In genomic region chr3:195177432-195178123, GRCh38 we compare ENCODE assay signal across 14 cellular contexts.
"Had no signal": no experiment of that assay in that cellular context is flagged by ENCODE, and none has a peak within 500 bp of the region (broad histone marks: within the 10 kb centered on the region; RNA-seq: fewer than 3 reads in every experiment).

No MANE protein-coding gene starts in this region.

- H3K27me3 ChIP-seq: adrenal gland, hepatocyte, tibial artery had no signal

- H3K36me3 Mint-ChIP-seq: activated CD8-positive, alpha-beta memory T cell treated with anti-CD3 and anti-CD28 coated beads, Interleukin-2, amount 10 ng/mL, durations not matched to agents 7 days and 5 days; natural killer cell had no signal

- H3K27me3 Mint-ChIP-seq: activated CD4-positive, alpha-beta memory T cell treated with anti-CD3 and anti-CD28 coated beads, Interleukin-2, amount 10 ng/mL, durations not matched to agents 7 days and 5 days; activated CD4-positive, alpha-beta T cell treated with anti-CD3 and anti-CD28 coated beads for 36 hours; activated CD8-positive, alpha-beta memory T cell treated with anti-CD3 and anti-CD28 coated beads, Interleukin-2, amount 10 ng/mL, durations not matched to agents 7 days and 5 days had no signal

- H3K79me2 ChIP-seq: hepatocyte had no signal

- H3K36me3 ChIP-seq: adrenal gland, lower lobe of right lung, tibial artery had no signal

- FAIRE-seq: urothelium cell line had no signal

- DNase-seq: activated CD4-positive, alpha-beta memory T cell treated with anti-CD3 and anti-CD28 coated beads, Interleukin-2, amount 10 ng/mL, durations not matched to agents 7 days and 5 days; activated CD4-positive, alpha-beta T cell treated with anti-CD3 and anti-CD28 coated beads for 36 hours; activated CD8-positive, alpha-beta memory T cell treated with anti-CD3 and anti-CD28 coated beads, Interleukin-2, amount 10 ng/mL, durations not matched to agents 7 days and 5 days; activated naive CD4-positive, alpha-beta T cell treated with anti-CD3 and anti-CD28 coated beads for 36 hours; effector CD4-positive, alpha-beta T cell; lower lobe of right lung; natural killer cell; retina; stimulated activated naive CD8-positive, alpha-beta T cell treated with anti-CD3 and anti-CD28 coated beads, Interleukin-15, Interleukin-2, amounts not matched to agents 100 U/mL and 50 U/mL, for 24 hours; T-helper 2 cell had no signal

- H3K27ac Mint-ChIP-seq: activated CD4-positive, alpha-beta memory T cell treated with anti-CD3 and anti-CD28 coated beads, Interleukin-2, amount 10 ng/mL, durations not matched to agents 7 days and 5 days; activated CD4-positive, alpha-beta T cell treated with anti-CD3 and anti-CD28 coated beads for 36 hours; activated CD8-positive, alpha-beta memory T cell treated with anti-CD3 and anti-CD28 coated beads, Interleukin-2, amount 10 ng/mL, durations not matched to agents 7 days and 5 days; activated naive CD4-positive, alpha-beta T cell treated with anti-CD3 and anti-CD28 coated beads for 36 hours; natural killer cell had no signal

- H3K9me3 Mint-ChIP-seq: activated CD4-positive, alpha-beta memory T cell treated with anti-CD3 and anti-CD28 coated beads, Interleukin-2, amount 10 ng/mL, durations not matched to agents 7 days and 5 days; activated naive CD4-positive, alpha-beta T cell treated with anti-CD3 and anti-CD28 coated beads for 36 hours; natural killer cell had no signal

- H2AFZ ChIP-seq: hepatocyte had no signal

- H3K4me2 ChIP-seq: hepatocyte had no signal

- H3K4me1 Mint-ChIP-seq: activated CD8-positive, alpha-beta memory T cell treated with anti-CD3 and anti-CD28 coated beads, Interleukin-2, amount 10 ng/mL, durations not matched to agents 7 days and 5 days had no signal

- H3K9me3 ChIP-seq: adrenal gland, lower lobe of right lung, tibial artery had no signal

- H3K4me3 Mint-ChIP-seq: activated CD4-positive, alpha-beta memory T cell treated with anti-CD3 and anti-CD28 coated beads, Interleukin-2, amount 10 ng/mL, durations not matched to agents 7 days and 5 days; activated CD4-positive, alpha-beta T cell treated with anti-CD3 and anti-CD28 coated beads for 36 hours; activated CD8-positive, alpha-beta memory T cell treated with anti-CD3 and anti-CD28 coated beads, Interleukin-2, amount 10 ng/mL, durations not matched to agents 7 days and 5 days; activated naive CD4-positive, alpha-beta T cell treated with anti-CD3 and anti-CD28 coated beads for 36 hours; natural killer cell had no signal

- H3K27ac ChIP-seq: adrenal gland, hepatocyte, tibial artery had no signal

- H3K4me3 ChIP-seq: adrenal gland, hepatocyte, lower lobe of right lung, tibial artery had no signal
